19 cellular contexts compared by ENCODE assay signal in genomic region chr2:217684431-217685254, GRCh38.
DNase-seq lines count a peak whose midpoint lies in the region; ATAC-seq and TF ChIP-seq lines count a peak whose summit lies in the region.
"Had no signal": no experiment of that assay in that cellular context is flagged by ENCODE, and none has a peak within 500 bp of the region (broad histone marks: within the 10 kb centered on the region; RNA-seq: fewer than 3 reads in every experiment).

No MANE protein-coding gene starts in this region.

- H3K27me3 ChIP-seq in ACC112 (ENCODE audit: insufficient read depth, low read length): no peaks in the 10 kb centered on the region
- H3K27me3 ChIP-seq in ascending aorta: no peaks in the 10 kb centered on the region
- no peaks in the 10 kb centered on the region for H3K27me3 ChIP-seq in testis
- H3K27me3 ChIP-seq: body of pancreas had no signal

- peaks cover 0 to 4% (median 0%) of the 10 kb centered on the region in 9 donors for H3K9me3 Mint-ChIP-seq in naive thymus-derived CD8-positive, alpha-beta T cell
- H3K9me3 Mint-ChIP-seq: activated B cell treated with CpG ODN at 0.5 μM for 24 hours; activated naive CD4-positive, alpha-beta T cell treated with anti-CD3 and anti-CD28 coated beads for 36 hours; activated T-cell treated with anti-CD3 and anti-CD28 coated beads, Interleukin-2, amount 50 U/mL, for 24 hours; natural killer cell had no signal

- H3K79me2 ChIP-seq in ACC112 (ENCODE audit: control insufficient read depth, insufficient read depth, low read length, unreplicated experiment): no peaks in the 10 kb centered on the region

- ATAC-seq in left ventricle myocardium superior: no peak
- ATAC-seq in naive thymus-derived CD8-positive, alpha-beta T cell: no peak
- ATAC-seq: activated CD8-positive, alpha-beta T cell treated with anti-CD3 and anti-CD28 coated beads for 36 hours; body of pancreas; natural killer cell had no signal

- peaks cover 6 to 14% (median 7%) of the 10 kb centered on the region in 3 donors for H3K36me3 Mint-ChIP-seq in naive thymus-derived CD8-positive, alpha-beta T cell
- H3K36me3 Mint-ChIP-seq: natural killer cell had no signal

- H3K27me3 Mint-ChIP-seq in naive thymus-derived CD8-positive, alpha-beta T cell: peaks cover 0 to 7% (median 0%) of the 10 kb centered on the region in 5 donors
- H3K27me3 Mint-ChIP-seq: activated T-cell treated with anti-CD3 and anti-CD28 coated beads, Interleukin-2, amount 50 U/mL, for 24 hours had no signal

- H3K4me3 ChIP-seq in ACC112 (ENCODE audit: low read depth, low read length) (no peak overlapping the region), ascending aorta (no peak overlapping the region), testis (no peak overlapping the region)
- H3K4me3 ChIP-seq: body of pancreas had no signal

- WGBS in testis, 2 donors: 61 to 78% methylated on average over 3 of the region's 3 CpGs

- H3K9me3 ChIP-seq in ascending aorta (no peaks in the 10 kb centered on the region), testis (no peaks in the 10 kb centered on the region)
- H3K9me3 ChIP-seq: body of pancreas had no signal

- TF ChIP-seq CTCF in ascending aorta (IDR thresholded peaks at IDR 0.05) (no peak), testis (IDR thresholded peaks at IDR 0.05) (no peak)

- H3K4me1 ChIP-seq in ACC112 (ENCODE audit: control insufficient read depth, insufficient read depth, low read length, unreplicated experiment) (peaks cover 18% of the 10 kb centered on the region), ascending aorta (peaks cover 10 to 38% of the 10 kb centered on the region in 2 donors), testis (peaks cover 24% of the 10 kb centered on the region)
- H3K4me1 ChIP-seq: body of pancreas had no signal

- POLR2A ChIA-PET in naive thymus-derived CD8-positive, alpha-beta T cell (lab: Charles Lee): interaction anchor here (0.7 kb wide), 1 partner anchor 22 kb away, joined by 5 read pairs; no protein-coding TSS in a partner anchor

- H3K36me3 ChIP-seq in ACC112 (ENCODE audit: insufficient read depth, low read length) (no peaks in the 10 kb centered on the region), ascending aorta (peaks cover 0 to 5% of the 10 kb centered on the region in 2 donors), testis (ENCODE audit: low read depth, missing control alignments) (no peaks in the 10 kb centered on the region)

- intact Hi-C loops in ascending aorta (cut with DNase I) (no loop called here), testis (cut with DNase I; ENCODE audit: low total_unique reads) (no loop called here), left ventricle myocardium superior (cut with micrococcal nuclease) (no loop called here)

- DNase-seq in ascending aorta (ENCODE audit: low spot score in 2 of 2): no peak
- peak; percentile 5 for DNase-seq in islet precursor cell
- no peak for DNase-seq in testis
- DNase-seq in left ventricle myocardium superior: no peak
- DNase-seq in HPDE6-E6E7 (ENCODE audit: extremely low spot score): no peak
- no peak for DNase-seq in naive thymus-derived CD8-positive, alpha-beta T cell
- no peak for DNase-seq in AG08396 (ENCODE audit: low spot score)
- DNase-seq: activated B cell treated with CpG ODN at 0.5 μM for 24 hours; activated CD8-positive, alpha-beta T cell treated with anti-CD3 and anti-CD28 coated beads for 36 hours; activated naive CD4-positive, alpha-beta T cell treated with anti-CD3 and anti-CD28 coated beads for 36 hours; activated T-cell treated with anti-CD3 and anti-CD28 coated beads, Interleukin-2, amount 50 U/mL, for 24 hours; DMS 273 treated with DMSO at 0.1 percent for 48 hours; hypothalamus; natural killer cell; SHP77 treated with DMSO at 0.1 percent for 48 hours; T-helper 2 cell had no signal

- no peak overlapping the region for H3K27ac Mint-ChIP-seq in naive thymus-derived CD8-positive, alpha-beta T cell
- H3K27ac Mint-ChIP-seq: activated B cell treated with CpG ODN at 0.5 μM for 24 hours; activated CD8-positive, alpha-beta T cell treated with anti-CD3 and anti-CD28 coated beads for 36 hours; activated naive CD4-positive, alpha-beta T cell treated with anti-CD3 and anti-CD28 coated beads for 36 hours; activated T-cell treated with anti-CD3 and anti-CD28 coated beads, Interleukin-2, amount 50 U/mL, for 24 hours; natural killer cell had no signal

- no peak for TF ChIP-seq POLR2A in testis (IDR thresholded peaks at IDR 0.05)

- peaks cover 0 to 5% (median 0%) of the 10 kb centered on the region in 4 donors for H3K4me1 Mint-ChIP-seq in naive thymus-derived CD8-positive, alpha-beta T cell
- H3K4me1 Mint-ChIP-seq: activated B cell treated with CpG ODN at 0.5 μM for 24 hours, natural killer cell had no signal

- H3K4me3 Mint-ChIP-seq in naive thymus-derived CD8-positive, alpha-beta T cell: no peak overlapping the region
- H3K4me3 Mint-ChIP-seq: activated B cell treated with CpG ODN at 0.5 μM for 24 hours; activated CD8-positive, alpha-beta T cell treated with anti-CD3 and anti-CD28 coated beads for 36 hours; activated naive CD4-positive, alpha-beta T cell treated with anti-CD3 and anti-CD28 coated beads for 36 hours; activated T-cell treated with anti-CD3 and anti-CD28 coated beads, Interleukin-2, amount 50 U/mL, for 24 hours; natural killer cell had no signal

- H3K27ac ChIP-seq in ACC112 (ENCODE audit: low read depth, low read length) (peak overlapping the region; percentile 56), ascending aorta (peak overlapping the region; percentile 56 to 61), testis (peak overlapping the region; percentile 29 to 90)
- H3K27ac ChIP-seq: body of pancreas, C4-2B had no signal

- H2AFZ ChIP-seq in ACC112 (ENCODE audit: low read length, unreplicated experiment): no peak overlapping the region
